Comparison of ENCODE assay signal across 8 cellular contexts in the genomic region with DNA sequence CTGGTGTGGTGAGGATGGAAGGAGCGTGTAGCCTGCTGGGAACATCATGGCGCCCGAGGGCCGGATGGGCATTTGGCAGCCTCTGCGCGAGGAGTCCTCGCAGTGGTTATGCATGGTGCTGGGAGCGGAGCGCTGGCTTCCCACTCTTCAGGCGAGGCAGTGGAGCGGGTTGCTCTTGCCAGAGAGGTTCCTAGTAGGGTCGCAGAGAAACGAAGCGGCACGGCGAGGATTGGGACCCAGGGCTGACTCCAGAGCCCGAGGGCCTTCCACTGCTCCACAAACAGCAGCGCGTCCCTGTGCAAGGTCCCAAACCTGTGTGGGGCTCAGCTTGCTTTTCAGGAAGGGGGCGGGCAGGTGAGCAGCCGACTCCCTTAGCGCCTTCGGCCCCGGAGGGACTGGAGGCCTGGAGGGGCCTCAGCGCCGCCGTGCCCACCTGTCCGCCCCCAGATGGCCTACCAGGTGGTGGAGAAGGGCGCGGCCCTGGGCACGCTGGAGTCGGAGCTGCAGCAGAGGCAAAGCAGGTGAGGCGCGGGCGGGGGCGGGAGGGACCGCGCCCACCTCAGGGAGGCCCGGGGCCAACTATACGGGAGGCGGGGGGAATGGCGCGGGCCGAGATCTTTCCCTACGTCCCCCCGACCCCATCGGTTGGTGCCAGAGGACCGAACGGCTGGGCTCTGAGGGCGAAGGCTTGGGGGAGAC. TPM values are rescaled to one million over a fixed set of nuclear protein-coding genes. Genes with fewer than 3 reads are reported as not detected.
DNase-seq lines count a peak whose midpoint lies in the region; ATAC-seq and TF ChIP-seq lines count a peak whose summit lies in the region.

No MANE protein-coding gene starts in this region.

- peak overlapping the region; percentile 45 for H3K4me3 Mint-ChIP-seq in activated T-cell treated with anti-CD3 and anti-CD28 coated beads, Interleukin-2, amount 50 U/mL, for 24 hours
- H3K4me3 Mint-ChIP-seq in brain = peak overlapping the region; percentile 59 to 78 (median 71)

- peaks cover 16% of the 10 kb centered on the region for H3K4me1 ChIP-seq in lower lobe of right lung
- peaks cover 5 to 17% (median 11%) of the 10 kb centered on the region in 4 donors for H3K4me1 ChIP-seq in transverse colon

- TF ChIP-seq CTCF in brain (conservative IDR thresholded peaks at IDR 0.05) (no peak), lower lobe of right lung (IDR thresholded peaks at IDR 0.05) (no peak), transverse colon (IDR thresholded peaks at IDR 0.05) (no peak)

- H3K4me1 Mint-ChIP-seq in activated T-cell treated with anti-CD3 and anti-CD28 coated beads, Interleukin-2, amount 50 U/mL, for 24 hours (ENCODE audit: low read depth) = peaks cover 35% of the 10 kb centered on the region
- peaks cover 17% of the 10 kb centered on the region for H3K4me1 Mint-ChIP-seq in brain

- no peak for TF ChIP-seq POLR2A in transverse colon (IDR thresholded peaks at IDR 0.05)

- TF ChIP-seq EP300 in transverse colon (IDR thresholded peaks at IDR 0.05; ENCODE audit: low read depth) = no peak

- peak overlapping the region; percentile 37 for H3K27ac Mint-ChIP-seq in activated T-cell treated with anti-CD3 and anti-CD28 coated beads, Interleukin-2, amount 50 U/mL, for 24 hours
- peak overlapping the region in 3 of 5 experiments; percentile 69 to 78 (median 74) for H3K27ac Mint-ChIP-seq in brain

- no peak for DNase-seq in activated T-cell treated with anti-CD3 and anti-CD28 coated beads, Interleukin-2, amount 50 U/mL, for 24 hours
- no peak for DNase-seq in activated T-cell treated with anti-CD3 and anti-CD28 coated beads, Interleukin-2, amount 50 U/mL, for 48 hours
- DNase-seq in lower lobe of right lung (no peak), transverse colon (peak; percentile 52)

- H3K4me3 ChIP-seq in lower lobe of right lung (peak overlapping the region; percentile 62), transverse colon (peak overlapping the region; percentile 27 to 47 (median 36))

- H3K27ac ChIP-seq in lower lobe of right lung (peak overlapping the region; percentile 60), transverse colon (peak overlapping the region; percentile 63 to 72 (median 70))

- intact Hi-C loops in lower lobe of right lung (cut with DNase I) = no loop called here
- intact Hi-C loops in transverse colon (cut with DNase I; ENCODE audit: low total_unique reads) = no loop called here

- H3K27me3 ChIP-seq in lower lobe of right lung (ENCODE audit: low read depth) (no peaks in the 10 kb centered on the region), transverse colon (no peaks in the 10 kb centered on the region)

- WGBS in transverse colon (ENCODE audit: low coverage in 1 of 2), 2 donors = 59% methylated on average over 28 of the region's 50 CpGs; no CpG with 5 or more reads in 1 of the 2 donors

- H3K9me3 ChIP-seq in lower lobe of right lung (no peaks in the 10 kb centered on the region), transverse colon (no peaks in the 10 kb centered on the region)

- H3K9me3 Mint-ChIP-seq in activated T-cell treated with anti-CD3 and anti-CD28 coated beads, Interleukin-2, amount 50 U/mL, for 24 hours = no peaks in the 10 kb centered on the region
- H3K9me3 Mint-ChIP-seq in brain = peaks cover 0 to 7% (median 0%) of the 10 kb centered on the region in 5 experiments

- ATAC-seq in lower lobe of right lung (peak; percentile 18 to 39), GM18870 (IDR thresholded peaks at IDR 0.05; ENCODE audit: unreplicated experiment) (no peak), GM21390 (IDR thresholded peaks at IDR 0.05; ENCODE audit: unreplicated experiment) (no peak), GM18873 (IDR thresholded peaks at IDR 0.05; ENCODE audit: low FRiP score, unreplicated experiment) (no peak)

- in situ Hi-C loops in transverse colon (cut with MboI; ENCODE audit: low pct_ligation_motif_present in 1 of 4, low pct_unique_long_range_greater_than_20kb in 1 of 4, low sequenced_read_pairs in 3 of 4) = no loop called here

- H3K36me3 ChIP-seq in lower lobe of right lung (peaks cover 72% of the 10 kb centered on the region), transverse colon (no peaks in the 10 kb centered on the region)

- no peaks in the 10 kb centered on the region for H3K27me3 Mint-ChIP-seq in activated T-cell treated with anti-CD3 and anti-CD28 coated beads, Interleukin-2, amount 50 U/mL, for 24 hours
- no peaks in the 10 kb centered on the region for H3K27me3 Mint-ChIP-seq in brain

- peaks cover 85% of the 10 kb centered on the region for H3K36me3 Mint-ChIP-seq in activated T-cell treated with anti-CD3 and anti-CD28 coated beads, Interleukin-2, amount 50 U/mL, for 24 hours (ENCODE audit: low read depth)
- peaks cover 3% of the 10 kb centered on the region for H3K36me3 Mint-ChIP-seq in brain

RNA-seq across cellular contexts. Expression of gene ATG16L2, which starts 7.2 kb away (rescaled TPM):
- 6.2 TPM for polyA plus RNA-seq in brain (ENCODE audit: insufficient read depth, low read depth, low replicate concordance)
- 104 TPM for total RNA-seq in lower lobe of right lung
- total RNA-seq in transverse colon = 100 to 1,000 TPM in 2 of 4 donors, 10 to 100 TPM in 2; 50.2 to 206 (median 85.3) TPM

RNA-seq across cellular contexts. Expression of gene STARD10, which starts 27.5 kb away (rescaled TPM):
- polyA plus RNA-seq in brain (ENCODE audit: insufficient read depth, low read depth, low replicate concordance) = 109 TPM
- total RNA-seq in lower lobe of right lung (126 TPM), transverse colon (100 to 1,000 TPM in 3 of 4 donors, 10 to 100 TPM in 1; 82.7 to 714 (median 225) TPM)

Comparison
In these comparisons a context has a peak if more than half of its experiments do, and no peak if none do; other contexts are left out.
1. ATAC-seq: peak in lower lobe of right lung (2 of 2); none in GM18870 (single experiment), GM21390 (single experiment) and GM18873 (single experiment).